In the genomic region with DNA sequence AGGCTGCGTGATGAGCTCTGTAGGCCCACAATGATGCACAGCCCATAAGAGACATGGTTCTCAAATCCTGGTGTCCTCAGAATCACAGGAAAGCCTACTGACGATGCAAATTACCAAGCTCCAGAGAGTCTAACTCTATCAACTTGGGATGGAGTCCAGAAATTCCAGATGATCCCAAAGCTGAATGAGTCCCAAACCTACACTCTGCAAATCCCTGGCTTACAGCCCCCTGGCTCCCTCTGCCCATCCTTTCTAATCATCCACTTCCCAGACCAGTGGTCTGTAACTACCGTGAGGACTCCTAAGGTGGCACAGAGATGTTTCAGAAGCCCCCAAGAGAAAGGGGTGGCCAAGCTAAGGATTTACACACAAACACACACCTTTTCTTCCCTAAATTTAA, we compare ENCODE assay signal across 28 cellular contexts.
"Had no signal": no experiment of that assay in that cellular context is flagged by ENCODE, and none has a peak within 500 bp of the region (broad histone marks: within the 10 kb centered on the region; RNA-seq: fewer than 3 reads in every experiment).

No MANE protein-coding gene starts in this region.

- H3K4me3 Mint-ChIP-seq: activated CD4-positive, alpha-beta T cell treated with anti-CD3 and anti-CD28 coated beads, Interleukin-2, amount 10 ng/mL, durations not matched to agents 24 days and 14 days; activated CD8-positive, alpha-beta T cell treated with anti-CD3 and anti-CD28 coated beads, Interleukin-2, amount 10 ng/mL, durations not matched to agents 7 days and 5 days; activated naive CD4-positive, alpha-beta T cell treated with anti-CD3 and anti-CD28 coated beads, Interleukin-2, amount 50 U/mL, for 24 hours; activated naive CD8-positive, alpha-beta T cell treated with anti-CD3 and anti-CD28 coated beads, Interleukin-2, amount 10 ng/mL, durations not matched to agents 7 days and 5 days; activated T-cell treated with anti-CD3 and anti-CD28 coated beads, Interleukin-2, amount 50 U/mL, for 24 hours had no signal

- H3K4me3 ChIP-seq: ascending aorta, cardiac muscle cell, Peyer's patch had no signal

- H3K27ac Mint-ChIP-seq: activated CD4-positive, alpha-beta T cell treated with anti-CD3 and anti-CD28 coated beads, Interleukin-2, amount 10 ng/mL, durations not matched to agents 24 days and 14 days; activated CD8-positive, alpha-beta T cell treated with anti-CD3 and anti-CD28 coated beads, Interleukin-2, amount 10 ng/mL, durations not matched to agents 7 days and 5 days; activated naive CD4-positive, alpha-beta T cell treated with anti-CD3 and anti-CD28 coated beads, Interleukin-2, amount 50 U/mL, for 24 hours; activated naive CD8-positive, alpha-beta T cell treated with anti-CD3 and anti-CD28 coated beads, Interleukin-2, amount 10 ng/mL, durations not matched to agents 7 days and 5 days; activated T-cell treated with anti-CD3 and anti-CD28 coated beads, Interleukin-2, amount 50 U/mL, for 24 hours; activated T-helper 2 cell treated with anti-CD3 and anti-CD28 coated beads, Interferon-gamma antibody, Interleukin-2, Interleukin-4, amounts not matched to agents 10 μg/mL and 5 μg/mL and 100 μg/mL, durations not matched to agents 14 hours and 24 hours and 36 hours had no signal

- H3K4me1 ChIP-seq: Peyer's patch had no signal

- DNase-seq: activated CD4-positive, alpha-beta T cell treated with anti-CD3 and anti-CD28 coated beads, Interleukin-2, amount 10 ng/mL, durations not matched to agents 24 days and 14 days; activated CD4-positive, alpha-beta T cell treated with anti-CD3 and anti-CD28 coated beads, Interleukin-2, amount 50 U/mL, for 4 hours; activated CD4-positive, CD25-positive, alpha-beta regulatory T cell; activated CD8-positive, alpha-beta T cell treated with anti-CD3 and anti-CD28 coated beads, Interleukin-2, amount 10 ng/mL, durations not matched to agents 7 days and 5 days; activated gamma-delta T cell; activated naive CD4-positive, alpha-beta T cell treated with Interleukin-2 at 50 U/mL for 16 hours; activated naive CD8-positive, alpha-beta T cell treated with anti-CD3 and anti-CD28 coated beads, Interleukin-2, amount 10 ng/mL, durations not matched to agents 7 days and 5 days; activated T-cell treated with anti-CD3 and anti-CD28 coated beads, Interleukin-2, amount 50 U/mL, for 24 hours; amygdala; Kasumi-1; MM.1S; MV-4-11; NCI-H1092; NCI-H1436 treated with DMSO at 0.1 percent for 48 hours; NCI-H1694 treated with DMSO at 0.1 percent for 48 hours; NCI-H2029; NCI-H345; NCI-H524 treated with DMSO at 0.1 percent for 48 hours; Peyer's patch; RPMI8226; SIG-M5; T1000; WERI-Rb-1 had no signal

- ATAC-seq: activated CD8-positive, alpha-beta T cell treated with anti-CD3 and anti-CD28 coated beads, Interleukin-2, amount 10 ng/mL, durations not matched to agents 7 days and 5 days; Right ventricle myocardium inferior had no signal

- H3K36me3 Mint-ChIP-seq: activated naive CD4-positive, alpha-beta T cell treated with anti-CD3 and anti-CD28 coated beads, Interleukin-2, amount 50 U/mL, for 24 hours; activated naive CD8-positive, alpha-beta T cell treated with anti-CD3 and anti-CD28 coated beads, Interleukin-2, amount 10 ng/mL, durations not matched to agents 7 days and 5 days had no signal

- H3K27me3 Mint-ChIP-seq: activated CD4-positive, alpha-beta T cell treated with anti-CD3 and anti-CD28 coated beads, Interleukin-2, amount 10 ng/mL, durations not matched to agents 24 days and 14 days; activated naive CD4-positive, alpha-beta T cell treated with anti-CD3 and anti-CD28 coated beads, Interleukin-2, amount 50 U/mL, for 24 hours; activated naive CD8-positive, alpha-beta T cell treated with anti-CD3 and anti-CD28 coated beads, Interleukin-2, amount 10 ng/mL, durations not matched to agents 7 days and 5 days; activated T-cell treated with anti-CD3 and anti-CD28 coated beads, Interleukin-2, amount 50 U/mL, for 24 hours had no signal

- H3K27me3 ChIP-seq: ascending aorta, cardiac muscle cell, Peyer's patch had no signal

- H3K9me3 Mint-ChIP-seq: activated CD4-positive, alpha-beta T cell treated with anti-CD3 and anti-CD28 coated beads, Interleukin-2, amount 10 ng/mL, durations not matched to agents 24 days and 14 days; activated naive CD4-positive, alpha-beta T cell treated with anti-CD3 and anti-CD28 coated beads, Interleukin-2, amount 50 U/mL, for 24 hours; activated naive CD8-positive, alpha-beta T cell treated with anti-CD3 and anti-CD28 coated beads, Interleukin-2, amount 10 ng/mL, durations not matched to agents 7 days and 5 days; activated T-cell treated with anti-CD3 and anti-CD28 coated beads, Interleukin-2, amount 50 U/mL, for 24 hours; activated T-helper 2 cell treated with anti-CD3 and anti-CD28 coated beads, Interferon-gamma antibody, Interleukin-2, Interleukin-4, amounts not matched to agents 10 μg/mL and 5 μg/mL and 100 μg/mL, durations not matched to agents 14 hours and 24 hours and 36 hours had no signal

- H3K27ac ChIP-seq: ascending aorta, Peyer's patch, WERI-Rb-1 had no signal

- H3K9me3 ChIP-seq: ascending aorta, Peyer's patch had no signal

- H3K4me1 Mint-ChIP-seq: activated CD4-positive, alpha-beta T cell treated with anti-CD3 and anti-CD28 coated beads, Interleukin-2, amount 10 ng/mL, durations not matched to agents 24 days and 14 days; activated naive CD4-positive, alpha-beta T cell treated with anti-CD3 and anti-CD28 coated beads, Interleukin-2, amount 50 U/mL, for 24 hours had no signal
